ENCODE assay signal across 22 cellular contexts in genomic region chr11:92154611-92155010, GRCh38.
"Had no signal": no experiment of that assay in that cellular context is flagged by ENCODE, and none has a peak within 500 bp of the region (broad histone marks: within the 10 kb centered on the region; RNA-seq: fewer than 3 reads in every experiment).

No MANE protein-coding gene starts in this region.

- H3K27me3 Mint-ChIP-seq: effector memory CD8-positive, alpha-beta T cell; naive B cell had no signal

- H3K36me3 Mint-ChIP-seq: naive B cell had no signal

- H3K27ac ChIP-seq: epithelial cell of prostate, esophagus muscularis mucosa, gastrocnemius medialis, left ventricle myocardium inferior, parathyroid adenoma, psoas muscle, right atrium auricular region, sigmoid colon, stomach, thoracic aorta, upper lobe of left lung, vagina had no signal

- H3K4me3 ChIP-seq: esophagus muscularis mucosa, gastrocnemius medialis, left ventricle myocardium inferior, lung, psoas muscle, right atrium auricular region, sigmoid colon, stomach, thoracic aorta, upper lobe of left lung, vagina had no signal

- H3K27ac Mint-ChIP-seq: effector memory CD8-positive, alpha-beta T cell; naive B cell; nephron had no signal

- ATAC-seq: effector memory CD8-positive, alpha-beta T cell; gastrocnemius medialis; psoas muscle had no signal

- H3K4me3 Mint-ChIP-seq: effector memory CD8-positive, alpha-beta T cell; nephron had no signal

- H3K27me3 ChIP-seq: esophagus muscularis mucosa, gastrocnemius medialis, right atrium auricular region, sigmoid colon, stomach, upper lobe of left lung, vagina had no signal

- H2AFZ ChIP-seq: parathyroid adenoma had no signal

- H3K4me1 Mint-ChIP-seq: naive B cell, nephron had no signal

- H3K9me3 ChIP-seq: esophagus muscularis mucosa, gastrocnemius medialis, left ventricle myocardium inferior, psoas muscle, right atrium auricular region, sigmoid colon, stomach, thoracic aorta, upper lobe of left lung, vagina had no signal

- H3K36me3 ChIP-seq: esophagus muscularis mucosa, gastrocnemius medialis, left ventricle myocardium inferior, right atrium auricular region, sigmoid colon, stomach, thoracic aorta, upper lobe of left lung, vagina had no signal

- DNase-seq: effector memory CD8-positive, alpha-beta T cell; gastrocnemius medialis; islet precursor cell; left ventricle myocardium inferior; mesenchymal stem cell; naive B cell; psoas muscle; sigmoid colon; small intestine; stimulated activated CD4-positive, alpha-beta T cell treated with anti-CD3 and anti-CD28 coated beads, Interleukin-12 subunit alpha, Interleukin-12 subunit beta, amount 100 ng/mL, for 4 hours; stimulated activated naive CD4-positive, alpha-beta T cell; stomach; substantia nigra; upper lobe of left lung had no signal

- H3K4me1 ChIP-seq: esophagus muscularis mucosa, gastrocnemius medialis, left ventricle myocardium inferior, parathyroid adenoma, psoas muscle, right atrium auricular region, sigmoid colon, stomach, upper lobe of left lung, vagina had no signal

- H3K79me2 ChIP-seq: parathyroid adenoma had no signal
